19 cellular contexts compared by ENCODE assay signal in the genomic region with DNA sequence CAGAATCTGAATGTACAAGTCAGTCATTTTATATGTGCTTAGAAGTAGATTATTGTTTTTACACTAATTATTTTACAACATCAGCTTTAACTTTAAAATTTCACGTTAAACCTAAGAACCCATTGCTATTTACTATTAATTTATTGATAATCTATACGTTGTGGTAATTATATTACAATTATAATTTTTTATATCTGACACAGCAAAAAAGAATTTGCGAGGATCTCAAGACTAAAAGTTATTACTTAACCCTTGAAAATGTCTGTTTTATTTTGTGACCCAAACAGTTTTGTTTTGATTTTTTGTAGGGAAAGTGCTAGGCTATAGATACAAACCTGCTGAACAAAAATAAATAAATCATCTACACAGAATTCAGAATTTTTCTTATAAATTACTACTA. TPM values are rescaled to one million over a fixed set of nuclear protein-coding genes. Genes with fewer than 3 reads are reported as not detected.
DNase-seq lines count a peak whose midpoint lies in the region; ATAC-seq, FAIRE-seq and TF ChIP-seq lines count a peak whose summit lies in the region.
"Had no signal": no experiment of that assay in that cellular context is flagged by ENCODE, and none has a peak within 500 bp of the region (broad histone marks: within the 10 kb centered on the region; RNA-seq: fewer than 3 reads in every experiment).

No MANE protein-coding gene starts in this region.

- in situ Hi-C loops in transverse colon (cut with MboI; ENCODE audit: low pct_ligation_motif_present in 1 of 4, low pct_unique_long_range_greater_than_20kb in 1 of 4, low sequenced_read_pairs in 3 of 4) = no loop called here

- ATAC-seq in A549 (no peak), natural killer cell (no peak)

- TF ChIP-seq RAD21 in A549 (conservative IDR thresholded peaks at IDR 0.05 in 1 of 2, IDR thresholded peaks at IDR 0.05 in 1 of 2) = no peak

- H3K4me3 ChIP-seq in A549 = no peak overlapping the region
- peak overlapping the region; percentile 59 for H3K4me3 ChIP-seq in SK-N-MC
- H3K4me3 ChIP-seq in transverse colon = no peak overlapping the region
- H3K4me3 ChIP-seq: HAP-1 had no signal

- H3K4me1 ChIP-seq in A549 = peaks cover 4% of the 10 kb centered on the region; the same call in 1 of the 3 replicates
- H3K4me1 ChIP-seq in transverse colon = peaks cover 0 to 14% (median 2%) of the 10 kb centered on the region in 4 donors
- H3K4me1 ChIP-seq: BE2C, HAP-1 had no signal

- no peaks in the 10 kb centered on the region for H3K36me3 Mint-ChIP-seq in natural killer cell
- H3K36me3 Mint-ChIP-seq: CD4-positive, alpha-beta memory T cell had no signal

- DNase-seq in A549 (ENCODE audit: low read depth in 1 of 2, low spot score in 1 of 2) (no peak), SK-N-MC (ENCODE audit: low read depth, low spot score) (no peak), transverse colon (no peak), HTR-8/SVneo (ENCODE audit: insufficient read length, low spot score) (no peak), natural killer cell (no peak), Kasumi-1 (lab: John Stamatoyannopoulos, UW) (no peak)
- DNase-seq: BE2C; CD4-positive, alpha-beta memory T cell; COR-L47; DMS153; DMS79 treated with DMSO at 0.1 percent for 48 hours; EL; GDM1; GOT3; KG1 had no signal

- H3K27ac ChIP-seq in A549 (no peak overlapping the region), SK-N-MC (peak overlapping the region; percentile 79), transverse colon (peak overlapping the region in 3 of 4 donors; percentile 15 to 56 (median 43))
- H3K27ac ChIP-seq: C4-2B had no signal

- TF ChIP-seq EP300 in A549 (IDR thresholded peaks at IDR 0.05) = no peak
- TF ChIP-seq EP300 in transverse colon (IDR thresholded peaks at IDR 0.05; ENCODE audit: low read depth) = no peak

- CTCF ChIA-PET in A549 (lab: Yijun Ruan, JAX) = no interaction called here

- FAIRE-seq in A549 (lab: Jason Lieb, UNC) (no peak), endometrium (lab: Jason Lieb, UNC) (peak; percentile 50), HTR-8/SVneo (lab: Jason Lieb, UNC) (no peak)
- FAIRE-seq: GM19239 had no signal

- H3K4me2 ChIP-seq in A549 = no peak overlapping the region

- H3K9ac ChIP-seq in SK-N-MC (ENCODE audit: insufficient read length) = peak overlapping the region; percentile 17

- H3K4me1 Mint-ChIP-seq in natural killer cell = peaks cover 0 to 9% of the 10 kb centered on the region in 2 donors
- H3K4me1 Mint-ChIP-seq: CD4-positive, alpha-beta memory T cell had no signal

- 79% methylated on average over 3 of the region's 3 CpGs for WGBS in A549 (ENCODE audit: missing lambda C conversion rate)
- 58 to 62% methylated on average over 3 of the region's 3 CpGs for WGBS in transverse colon (ENCODE audit: low coverage in 1 of 2), 2 donors

- peaks cover 0 to 2% of the 10 kb centered on the region in 2 donors for H3K9me3 Mint-ChIP-seq in natural killer cell

- H3K9me3 ChIP-seq in A549 (no peaks in the 10 kb centered on the region), SK-N-MC (ENCODE audit: low read depth, low read length) (no peaks in the 10 kb centered on the region), transverse colon (no peaks in the 10 kb centered on the region)
- H3K9me3 ChIP-seq: BE2C, HAP-1 had no signal

- TF ChIP-seq POLR2A in A549 (IDR thresholded peaks at IDR 0.05; ENCODE audit: low read length) = no peak
- no peak for TF ChIP-seq POLR2A in transverse colon (IDR thresholded peaks at IDR 0.05)

- H3K27me3 ChIP-seq in transverse colon = no peaks in the 10 kb centered on the region
- H3K27me3 ChIP-seq: BE2C had no signal

- POLR2A ChIA-PET in A549 (lab: Yijun Ruan, JAX) = no interaction called here

- H3K4me3 Mint-ChIP-seq in natural killer cell = no peak overlapping the region
- H3K4me3 Mint-ChIP-seq: CD4-positive, alpha-beta memory T cell had no signal

- no peaks in the 10 kb centered on the region for H3K36me3 ChIP-seq in SK-N-MC (ENCODE audit: insufficient read depth, low read length)
- no peaks in the 10 kb centered on the region for H3K36me3 ChIP-seq in transverse colon
- H3K36me3 ChIP-seq: BE2C, HAP-1 had no signal

- intact Hi-C loops in transverse colon (cut with DNase I; ENCODE audit: low total_unique reads) (no loop called here), natural killer cell (cut with micrococcal nuclease) (no loop called here)

- no peaks in the 10 kb centered on the region for H3K27me3 Mint-ChIP-seq in natural killer cell (ENCODE audit: low read depth in 2 of 2)
- H3K27me3 Mint-ChIP-seq: CD4-positive, alpha-beta memory T cell had no signal

- no peak overlapping the region for H3K27ac Mint-ChIP-seq in natural killer cell
- H3K27ac Mint-ChIP-seq: CD4-positive, alpha-beta memory T cell had no signal

- no peak for TF ChIP-seq CTCF in A549 (IDR thresholded peaks at IDR 0.05)
- TF ChIP-seq CTCF in transverse colon (IDR thresholded peaks at IDR 0.05) = no peak
- TF ChIP-seq CTCF in natural killer cell (IDR thresholded peaks at IDR 0.05) = no peak

TF ChIP-seq in A549, 52 proteins besides CTCF, POLR2A, EP300 and RAD21:
- TF ChIP-seq GATA3 (IDR thresholded peaks at IDR 0.05; ENCODE audit: borderline replicate concordance) (no peak), MAFK (IDR thresholded peaks at IDR 0.05; ENCODE audit: partially characterized antibody) (peak; percentile 13)

RNA-seq across cellular contexts. Expression of a gene that starts 30.3 kb away (rescaled TPM):
- polyA plus RNA-seq in A549 (2011; rRNA removed) (47.4 and 50.6 TPM in 2 replicates), A549 (2017; fragmentation: RNase III; extraction: RNeasy Plus Mini Kit Qiagen cat#74134 plus additional on column Dnase treatment) (18.0 to 23.9 TPM (median 19.6 TPM) in 3 replicates)
- 5.0 and 5.8 TPM in 2 replicates for polyA plus RNA-seq in A549 (2012; cell fraction: cytosol; rRNA removed)
- polyA plus RNA-seq in A549 (2012; cell fraction: nucleus; rRNA removed) = 6.0 and 8.7 TPM in 2 replicates
- 111 and 160 TPM in 2 replicates for polyA minus RNA-seq in A549 (2011; rRNA and poly(A)+ RNA removed)
- total RNA-seq in transverse colon (100 to 1,000 TPM in 1 of 4 donors, 10 to 100 TPM in 3; 42.3 to 104 (median 81.3) TPM), natural killer cell (10 to 100 TPM; 59.8 to 73.7 (median 68.4) TPM)

Comparison
In these comparisons a context has a peak if more than half of its experiments do, and no peak if none do; other contexts are left out.
1. H3K27ac ChIP-seq: peak in SK-N-MC (single experiment) and transverse colon (3 of 4); none in A549 (0 of 2).